8 cellular contexts compared by ENCODE assay signal in the genomic region with DNA sequence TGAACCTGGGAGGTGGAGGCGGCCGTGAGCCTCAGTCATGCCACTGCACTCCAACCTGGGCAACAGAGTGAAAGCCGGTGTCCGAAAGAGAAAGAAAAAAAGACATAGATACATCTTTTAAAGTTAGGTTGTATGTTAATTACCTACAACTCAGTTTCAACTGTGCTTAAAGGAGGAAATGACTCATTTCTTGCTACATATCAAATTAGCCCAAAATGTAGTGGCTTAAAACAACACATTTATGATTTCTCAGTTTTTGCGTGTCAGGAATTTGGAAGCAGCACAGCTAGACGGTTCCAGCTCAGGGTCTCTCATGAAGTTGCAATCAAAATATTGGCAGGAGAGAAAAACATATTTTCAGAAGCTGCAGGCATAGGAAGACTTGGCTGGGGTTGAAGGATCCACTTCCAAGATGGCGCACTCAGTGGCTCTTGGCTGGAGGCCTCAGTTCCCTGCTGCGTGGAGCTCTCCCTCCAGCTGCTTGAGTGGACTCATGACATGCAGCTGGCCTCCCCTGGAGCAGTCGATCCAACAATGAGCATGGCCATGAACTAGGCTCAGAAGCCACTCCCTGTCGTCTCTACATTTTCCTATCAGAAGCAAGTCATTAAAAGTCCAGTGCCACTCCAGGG. TPM values are rescaled to one million over a fixed set of nuclear protein-coding genes. Genes with fewer than 3 reads are reported as not detected.
DNase-seq lines count a peak whose midpoint lies in the region; ATAC-seq, FAIRE-seq and TF ChIP-seq lines count a peak whose summit lies in the region.

No MANE protein-coding gene starts in this region.

- peak overlapping the region; percentile 97 for H3K4me3 ChIP-seq in Loucy (ENCODE audit: low read length, poor library complexity, severe bottlenecking)

- peak overlapping the region; percentile 93 for H3K27ac Mint-ChIP-seq in activated naive CD8-positive, alpha-beta T cell treated with anti-CD3 and anti-CD28 coated beads for 36 hours
- H3K27ac Mint-ChIP-seq in immature natural killer cell, result peak overlapping the region; percentile 94 to 99 (median 98)

- H3K9me3 ChIP-seq in Loucy (ENCODE audit: insufficient read depth, low read depth, low read length), result no peaks in the 10 kb centered on the region

- no peak for TF ChIP-seq CTCF in Loucy (conservative IDR thresholded peaks at IDR 0.05; ENCODE audit: low read length)

- DNase-seq in activated naive CD8-positive, alpha-beta T cell treated with anti-CD3 and anti-CD28 coated beads for 36 hours, result peak; percentile 59
- peak; percentile 50 to 60 (median 51) for DNase-seq in immature natural killer cell
- peak; percentile 79 for DNase-seq in stromal cell of bone marrow (ENCODE audit: low read depth)
- DNase-seq in iPS-NIHi7 (ENCODE audit: extremely low spot score), result no peak
- no peak for DNase-seq in ecto neural progenitor cell (ENCODE audit: low spot score)

- H3F3A ChIP-seq in Loucy (ENCODE audit: low read depth), result peaks cover 13% of the 10 kb centered on the region; the same call in 1 of the 2 replicates

- FAIRE-seq in A204.1 (lab: Jason Lieb, UNC), result peak; percentile 96

- peaks cover 58% of the 10 kb centered on the region for H3K4me1 ChIP-seq in Loucy (ENCODE audit: insufficient read depth, low read length, poor library complexity, severe bottlenecking)

- peaks cover 85% of the 10 kb centered on the region for H3K36me3 Mint-ChIP-seq in activated naive CD8-positive, alpha-beta T cell treated with anti-CD3 and anti-CD28 coated beads for 36 hours
- peaks cover 7 to 21% (median 9%) of the 10 kb centered on the region in 3 donors for H3K36me3 Mint-ChIP-seq in immature natural killer cell

- H2AFZ ChIP-seq in Loucy (ENCODE audit: low read length), result no peak overlapping the region

- H3K4me2 ChIP-seq in Loucy (ENCODE audit: low read depth, low read length, poor library complexity, severe bottlenecking), result peak overlapping the region; percentile 99

- H3K9me3 Mint-ChIP-seq in activated naive CD8-positive, alpha-beta T cell treated with anti-CD3 and anti-CD28 coated beads for 36 hours, result peaks cover 4% of the 10 kb centered on the region
- no peaks in the 10 kb centered on the region for H3K9me3 Mint-ChIP-seq in immature natural killer cell

- H3K79me2 ChIP-seq in Loucy (ENCODE audit: insufficient read depth, low read length), result peaks cover 99% of the 10 kb centered on the region

- peak overlapping the region; percentile 57 for H3K4me3 Mint-ChIP-seq in activated naive CD8-positive, alpha-beta T cell treated with anti-CD3 and anti-CD28 coated beads for 36 hours
- H3K4me3 Mint-ChIP-seq in immature natural killer cell, result peak overlapping the region; percentile 77 to 93 (median 88)

- ATAC-seq in GM18909 (IDR thresholded peaks at IDR 0.05; ENCODE audit: poor library complexity, unreplicated experiment), result peak; percentile 62

- H3K4me1 Mint-ChIP-seq in activated naive CD8-positive, alpha-beta T cell treated with anti-CD3 and anti-CD28 coated beads for 36 hours, result peaks cover 47% of the 10 kb centered on the region
- H3K4me1 Mint-ChIP-seq in immature natural killer cell, result peaks cover 69 to 71% of the 10 kb centered on the region in 2 donors

- H3K36me3 ChIP-seq in Loucy (ENCODE audit: insufficient read depth, low read length), result peaks cover 59% of the 10 kb centered on the region; the same call in 1 of the 2 replicates

- H3K27me3 Mint-ChIP-seq in activated naive CD8-positive, alpha-beta T cell treated with anti-CD3 and anti-CD28 coated beads for 36 hours, result no peaks in the 10 kb centered on the region
- peaks cover 0 to 10% (median 8%) of the 10 kb centered on the region in 3 donors for H3K27me3 Mint-ChIP-seq in immature natural killer cell (ENCODE audit: low read depth in 3 of 3)

- peaks cover 94% of the 10 kb centered on the region for H4K20me1 ChIP-seq in Loucy (ENCODE audit: insufficient read depth, low read length, poor library complexity, severe bottlenecking)

- H3K27me3 ChIP-seq in Loucy (ENCODE audit: insufficient read depth, low read length, poor library complexity, severe bottlenecking), result no peaks in the 10 kb centered on the region

- H3K9me2 ChIP-seq in Loucy (replicated peaks; ENCODE audit: low read depth, low read length), result no peaks in the 10 kb centered on the region

- H3K9ac ChIP-seq in Loucy (ENCODE audit: low read depth, low read length, poor library complexity, severe bottlenecking), result peak overlapping the region; percentile 79

RNA-seq across cellular contexts. Expression of gene LDLR, which starts 7.1 kb away (rescaled TPM):
- 10 to 100 TPM; 67.3 to 68.8 TPM for total RNA-seq in activated naive CD8-positive, alpha-beta T cell treated with anti-CD3 and anti-CD28 coated beads for 36 hours
- 10 to 100 TPM; 10.8 to 28.1 (median 22.8) TPM for polyA plus RNA-seq in immature natural killer cell

RNA-seq across cellular contexts. Expression of gene SPC24, which starts 59.3 kb away (rescaled TPM):
- total RNA-seq in activated naive CD8-positive, alpha-beta T cell treated with anti-CD3 and anti-CD28 coated beads for 36 hours, result 10 to 100 TPM; 54.4 TPM
- under 1 TPM in 2 of 3 donors, not detected in 1; 0.08 to 0.96 TPM for polyA plus RNA-seq in immature natural killer cell

Comparison
In these comparisons a context has a peak if more than half of its experiments do, and no peak if none do; other contexts are left out.
1. DNase-seq: peak in activated naive CD8-positive, alpha-beta T cell treated with anti-CD3 and anti-CD28 coated beads for 36 hours (single experiment), immature natural killer cell (3 of 3) and stromal cell of bone marrow (single experiment); none in iPS-NIHi7 (single experiment) and ecto neural progenitor cell (single experiment).